In genomic region chr17:17708301-17708700, GRCh38 we compare ENCODE assay signal across 18 cellular contexts.
"Had no signal": no experiment of that assay in that cellular context is flagged by ENCODE, and none has a peak within 500 bp of the region (broad histone marks: within the 10 kb centered on the region; RNA-seq: fewer than 3 reads in every experiment).

No MANE protein-coding gene starts in this region.

- H3K27ac ChIP-seq: vagina had no signal

- H3K4me3 ChIP-seq: ascending aorta, esophagus squamous epithelium, tibial nerve, vagina had no signal

- H3K27me3 Mint-ChIP-seq: activated CD4-positive, alpha-beta memory T cell treated with anti-CD3 and anti-CD28 coated beads, Interleukin-2, amount 10 ng/mL, durations not matched to agents 7 days and 5 days; activated CD8-positive, alpha-beta memory T cell treated with anti-CD3 and anti-CD28 coated beads, Interleukin-2, amount 10 ng/mL, durations not matched to agents 7 days and 5 days; activated naive CD4-positive, alpha-beta T cell treated with anti-CD3 and anti-CD28 coated beads, Interleukin-2, amount 10 ng/mL, durations not matched to agents 7 days and 5 days; dendritic cell treated with granulocyte-macrophage colony-stimulating factor and Interleukin-4, amounts not matched to agents 40 ng/mL and 50 ng/mL, for 4 days had no signal

- H3K36me3 ChIP-seq: ascending aorta, vagina had no signal

- ATAC-seq: activated CD8-positive, alpha-beta memory T cell treated with anti-CD3 and anti-CD28 coated beads, Interleukin-2, amount 10 ng/mL, durations not matched to agents 7 days and 5 days; left cardiac atrium; natural killer cell; stimulated activated naive CD8-positive, alpha-beta T cell treated with anti-CD3 and anti-CD28 coated beads, Interleukin-15, Interleukin-2, amounts not matched to agents 100 U/mL and 50 U/mL, for 24 hours; WTC11 had no signal

- H3K36me3 Mint-ChIP-seq: natural killer cell, WTC11 had no signal

- H3K27ac Mint-ChIP-seq: activated CD4-positive, alpha-beta memory T cell treated with anti-CD3 and anti-CD28 coated beads, Interleukin-2, amount 10 ng/mL, durations not matched to agents 7 days and 5 days; activated CD8-positive, alpha-beta memory T cell treated with anti-CD3 and anti-CD28 coated beads, Interleukin-2, amount 10 ng/mL, durations not matched to agents 7 days and 5 days; activated naive CD4-positive, alpha-beta T cell treated with anti-CD3 and anti-CD28 coated beads, Interleukin-2, amount 10 ng/mL, durations not matched to agents 7 days and 5 days; dendritic cell treated with granulocyte-macrophage colony-stimulating factor and Interleukin-4, amounts not matched to agents 40 ng/mL and 50 ng/mL, for 4 days; WTC11 had no signal

- H3K4me3 Mint-ChIP-seq: activated CD4-positive, alpha-beta memory T cell treated with anti-CD3 and anti-CD28 coated beads, Interleukin-2, amount 10 ng/mL, durations not matched to agents 7 days and 5 days; activated CD8-positive, alpha-beta memory T cell treated with anti-CD3 and anti-CD28 coated beads, Interleukin-2, amount 10 ng/mL, durations not matched to agents 7 days and 5 days; activated naive CD4-positive, alpha-beta T cell treated with anti-CD3 and anti-CD28 coated beads, Interleukin-2, amount 10 ng/mL, durations not matched to agents 7 days and 5 days; dendritic cell treated with granulocyte-macrophage colony-stimulating factor and Interleukin-4, amounts not matched to agents 40 ng/mL and 50 ng/mL, for 4 days; natural killer cell; WTC11 had no signal

- DNase-seq: activated CD4-positive, alpha-beta memory T cell treated with anti-CD3 and anti-CD28 coated beads, Interleukin-2, amount 10 ng/mL, durations not matched to agents 7 days and 5 days; activated CD4-positive, alpha-beta T cell treated with anti-CD3 and anti-CD28 coated beads for 4 hours; activated CD8-positive, alpha-beta memory T cell treated with anti-CD3 and anti-CD28 coated beads, Interleukin-2, amount 10 ng/mL, durations not matched to agents 7 days and 5 days; activated effector memory CD4-positive, alpha-beta T cell treated with Interleukin-2 at 50 U/mL for 16 hours; activated naive CD4-positive, alpha-beta T cell treated with anti-CD3 and anti-CD28 coated beads, Interleukin-2, amount 10 ng/mL, durations not matched to agents 7 days and 5 days; activated T-cell treated with anti-CD3 and anti-CD28 coated beads, Interleukin-2, amount 50 U/mL, for 1 hour; effector CD8-positive, alpha-beta T cell; esophagus squamous epithelium; left cardiac atrium; natural killer cell; nucleus accumbens; posterior cingulate gyrus; stimulated activated naive CD8-positive, alpha-beta T cell treated with anti-CD3 and anti-CD28 coated beads, Interleukin-15, Interleukin-2, amounts not matched to agents 100 U/mL and 50 U/mL, for 24 hours had no signal

- H3K9me3 Mint-ChIP-seq: activated CD4-positive, alpha-beta memory T cell treated with anti-CD3 and anti-CD28 coated beads, Interleukin-2, amount 10 ng/mL, durations not matched to agents 7 days and 5 days; activated naive CD4-positive, alpha-beta T cell treated with anti-CD3 and anti-CD28 coated beads, Interleukin-2, amount 10 ng/mL, durations not matched to agents 7 days and 5 days; dendritic cell treated with granulocyte-macrophage colony-stimulating factor and Interleukin-4, amounts not matched to agents 40 ng/mL and 50 ng/mL, for 4 days; natural killer cell; WTC11 had no signal

- H3K9me3 ChIP-seq: ascending aorta, esophagus squamous epithelium, tibial nerve, vagina had no signal

- H3K27me3 ChIP-seq: ascending aorta, esophagus squamous epithelium, tibial nerve, vagina had no signal
